23 cellular contexts compared by ENCODE assay signal in the genomic region with DNA sequence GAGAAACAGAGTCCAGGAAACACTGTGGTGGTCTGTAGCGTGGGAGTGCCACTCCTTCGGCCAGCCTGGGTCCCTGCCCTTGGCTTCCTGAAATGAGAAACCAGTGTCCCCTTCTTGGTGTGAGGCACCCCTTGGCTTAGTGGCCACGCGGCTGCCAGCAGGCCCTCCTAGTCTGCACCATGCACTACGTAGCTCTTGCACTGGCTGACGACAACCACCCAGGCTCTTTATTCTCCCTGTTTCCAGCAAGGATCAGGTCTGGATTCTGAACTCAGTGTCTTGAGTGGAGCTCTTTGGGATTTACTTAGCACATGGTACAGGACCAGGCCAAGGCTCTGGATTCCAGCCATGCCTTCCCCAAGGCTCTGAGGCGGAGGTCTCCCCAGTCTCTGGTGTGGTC. TPM values are rescaled to one million over a fixed set of nuclear protein-coding genes. Genes with fewer than 3 reads are reported as not detected.
DNase-seq lines count a peak whose midpoint lies in the region; ATAC-seq, FAIRE-seq and TF ChIP-seq lines count a peak whose summit lies in the region.
"Had no signal": no experiment of that assay in that cellular context is flagged by ENCODE, and none has a peak within 500 bp of the region (broad histone marks: within the 10 kb centered on the region; RNA-seq: fewer than 3 reads in every experiment).

No MANE protein-coding gene starts in this region.

- H2BK5ac ChIP-seq in H1 (ENCODE audit: low read depth, low read length): no peak overlapping the region

- no peaks in the 10 kb centered on the region for H3K23me2 ChIP-seq in H1 (ENCODE audit: low read depth, low read length)

- H3K27ac ChIP-seq in Panc1 (ENCODE audit: low read length) (no peak overlapping the region), H1 (ENCODE audit: low read depth, low read length) (no peak overlapping the region), osteoblast (ENCODE audit: low read depth, low read length) (no peak overlapping the region)

- no peak overlapping the region for H2BK120ac ChIP-seq in H1 (replicated peaks; ENCODE audit: low read depth, low read length)

- intact Hi-C loops in Panc1 (cut with micrococcal nuclease; ENCODE audit: unreplicated experiment) (no loop called here), posterior cingulate gyrus (cut with DNase I) (no loop called here)

- H3K14ac ChIP-seq in H1 (ENCODE audit: insufficient read length): no peak overlapping the region

- no peak overlapping the region for H2BK15ac ChIP-seq in H1 (ENCODE audit: low read length)

- CTCF ChIA-PET in Panc1 (lab: Charles Lee) (no interaction called here), H1 (lab: Charles Lee; ENCODE audit: partially characterized antibody) (interaction anchor here (0.7 to 3.3 kb wide), 5 partner anchors 9 to 133 kb away, joined by 3 to 17 read pairs (median 4); a partner anchor contains a TSS)

- POLR2A ChIA-PET in Panc1 (lab: Charles Lee) (no interaction called here), H1 (lab: Charles Lee; ENCODE audit: partially characterized antibody) (interaction anchor here (0.6 to 2.0 kb wide), 6 partner anchors 11 to 66 kb away, joined by 3 to 6 read pairs (median 4); a partner anchor contains a TSS)

- ATAC-seq in Panc1 (0 out of 2 replicates have a peak, but pooled peaks have one; percentile 31), GM19463 (IDR thresholded peaks at IDR 0.05; ENCODE audit: unreplicated experiment) (no peak), HG02981 (IDR thresholded peaks at IDR 0.05; ENCODE audit: unreplicated experiment) (no peak)
- ATAC-seq: HCT116 had no signal

- no peak for FAIRE-seq in H1 (lab: Jason Lieb, UNC)
- FAIRE-seq: GM12891, GM18507 had no signal

- no peak for TF ChIP-seq EP300 in H1 (IDR thresholded peaks at IDR 0.05; ENCODE audit: borderline replicate concordance in 1 of 2, low read depth in 2 of 2, low read length in 2 of 2)

- TF ChIP-seq POLR2A in H1 (IDR thresholded peaks at IDR 0.05; ENCODE audit: control extremely low read depth in 1 of 2, low read depth in 2 of 2, low read length in 2 of 2): no peak

- H3K4me3 ChIP-seq in Panc1 (ENCODE audit: low read depth in 2 of 2, low read length in 2 of 2): no peak overlapping the region
- H3K4me3 ChIP-seq in H1 (ENCODE audit: extremely low read depth in 1 of 4, insufficient read depth in 2 of 4, low read depth in 3 of 4, low read length in 4 of 4): no peak overlapping the region
- no peak overlapping the region for H3K4me3 ChIP-seq in osteoblast (ENCODE audit: insufficient read depth, low read length)

- no peaks in the 10 kb centered on the region for H3K79me1 ChIP-seq in H1 (ENCODE audit: low read depth, low read length)

- H2AK5ac ChIP-seq in H1 (ENCODE audit: low read depth, low read length): no peak overlapping the region

- H3K9me3 ChIP-seq in Panc1 (ENCODE audit: control insufficient read depth, insufficient read depth, low read depth, low read length): no peaks in the 10 kb centered on the region
- H3K9me3 ChIP-seq in H1 (ENCODE audit: insufficient read depth in 2 of 2, low read depth in 1 of 2, low read length in 1 of 2): no peaks in the 10 kb centered on the region
- no peaks in the 10 kb centered on the region for H3K9me3 ChIP-seq in osteoblast (ENCODE audit: low read depth, low read length)

- no peak for TF ChIP-seq RAD21 in H1 (IDR thresholded peaks at IDR 0.05 in 1 of 2, conservative IDR thresholded peaks at IDR 0.05 in 1 of 2; ENCODE audit: low read depth in 2 of 2, low read length in 2 of 2)

- no peak overlapping the region for H4K91ac ChIP-seq in H1 (replicated peaks; ENCODE audit: insufficient read length, low read length)

- H2BK12ac ChIP-seq in H1 (ENCODE audit: low read depth, low read length): peak overlapping the region; percentile 6; the same call in 1 of the 2 replicates

- H3K56ac ChIP-seq in H1 (replicated peaks; ENCODE audit: insufficient read length, low read depth, low read length): no peak overlapping the region

- no peaks in the 10 kb centered on the region for H3K79me2 ChIP-seq in H1 (ENCODE audit: control insufficient read depth in 1 of 2, insufficient read depth in 2 of 2, low read length in 2 of 2)
- no peaks in the 10 kb centered on the region for H3K79me2 ChIP-seq in osteoblast (ENCODE audit: insufficient read depth, low read length)

- H2AFZ ChIP-seq in H1 (ENCODE audit: low read length) (no peak overlapping the region), osteoblast (ENCODE audit: low read length) (no peak overlapping the region)

- WGBS in H1 (ENCODE audit: extremely low coverage in 1 of 2, insufficient coverage in 1 of 2, insufficient read length in 1 of 2, insufficient replicate concordance in 2 of 2, low coverage in 1 of 2, low lambda C conversion rate in 2 of 2, missing lambda C conversion rate in 1 of 2), 2 experiments: 91% methylated on average over 7 of the region's 7 CpGs; no CpG with 5 or more reads in 1 of the 2 experiments

- peaks cover 0 to 3% of the 10 kb centered on the region in 2 experiments for H4K20me1 ChIP-seq in H1 (replicated peaks in 1 of 2; ENCODE audit: control insufficient read depth in 1 of 2, insufficient read depth in 2 of 2, low read length in 2 of 2)
- H4K20me1 ChIP-seq in osteoblast (ENCODE audit: insufficient read depth, low read length): no peaks in the 10 kb centered on the region

- no peaks in the 10 kb centered on the region for H3K36me3 ChIP-seq in Panc1 (ENCODE audit: control insufficient read depth, insufficient read depth, low read length)
- H3K36me3 ChIP-seq in H1 (ENCODE audit: control insufficient read depth in 2 of 4, insufficient read depth in 4 of 4, low read length in 3 of 4): no peaks in the 10 kb centered on the region
- no peaks in the 10 kb centered on the region for H3K36me3 ChIP-seq in osteoblast (ENCODE audit: insufficient read depth, low read length)

- H3K23ac ChIP-seq in H1 (ENCODE audit: insufficient read length): no peak overlapping the region

- H3K18ac ChIP-seq in H1 (ENCODE audit: extremely low read depth, low read length): no peak overlapping the region

- no peak overlapping the region for H3K4ac ChIP-seq in H1 (replicated peaks; ENCODE audit: insufficient read length, low read depth, low read length)

- H2BK20ac ChIP-seq in H1 (ENCODE audit: low read length): no peak overlapping the region

- DNase-seq in Panc1 (ENCODE audit: low read depth, low spot score) (no peak), H1 (ENCODE audit: low read depth in 1 of 2, low spot score in 2 of 2) (no peak), osteoblast (ENCODE audit: insufficient read length, low spot score, missing footprints) (peak; percentile 83), posterior cingulate gyrus (no peak)
- DNase-seq: C1 segment of cervical spinal cord, Calu3, COR-L47, DMS53, DMS79 treated with DMSO at 0.1 percent for 48 hours, GF-D8, GOT3, H9 had no signal

- H4K5ac ChIP-seq in H1 (ENCODE audit: insufficient read length, low read depth, low read length): no peak overlapping the region

- TF ChIP-seq CTCF in Panc1 (IDR thresholded peaks at IDR 0.05) (no peak), H1 (IDR thresholded peaks at IDR 0.05; ENCODE audit: control extremely low read depth in 1 of 3, insufficient read depth in 1 of 3, low read depth in 1 of 3, low read length in 3 of 3) (no peak), osteoblast (IDR thresholded peaks at IDR 0.05; ENCODE audit: extremely low read depth, low read depth, low read length) (no peak)

- in situ Hi-C loops in Panc1 (cut with HindIII; ENCODE audit: low pct_unique_long_range_greater_than_20kb, low sequenced_read_pairs): no loop called here

- no TSS peak for BruUV-seq in Panc1 (replicated peaks; lab: Mats Ljungman, UMichigan)

- no peaks in the 10 kb centered on the region for H3K4me1 ChIP-seq in Panc1 (ENCODE audit: control insufficient read depth, insufficient read depth, low read length)
- no peaks in the 10 kb centered on the region; a peak in 1 of 7 replicates for H3K4me1 ChIP-seq in H1 (replicated peaks in 1 of 4; ENCODE audit: control insufficient read depth in 3 of 4, insufficient read depth in 4 of 4, low read length in 3 of 4)
- no peaks in the 10 kb centered on the region for H3K4me1 ChIP-seq in osteoblast (ENCODE audit: insufficient read depth, low read length)

- H3K9ac ChIP-seq in H1 (replicated peaks in 1 of 4; ENCODE audit: extremely low read depth in 1 of 4, low read depth in 3 of 4, low read length in 3 of 4): no peak overlapping the region

- H3K27me3 ChIP-seq in Panc1 (ENCODE audit: control insufficient read depth, insufficient read depth, low read length): no peaks in the 10 kb centered on the region
- no peaks in the 10 kb centered on the region; a peak in 1 of 7 replicates for H3K27me3 ChIP-seq in H1 (replicated peaks in 1 of 4; ENCODE audit: control insufficient read depth in 3 of 4, extremely low read depth in 1 of 4, insufficient read depth in 3 of 4, low read length in 3 of 4)
- no peaks in the 10 kb centered on the region for H3K27me3 ChIP-seq in osteoblast (ENCODE audit: insufficient read depth, low read length)

- H3K4me2 ChIP-seq in H1 (ENCODE audit: insufficient read depth in 1 of 2, low read depth in 2 of 2, low read length in 2 of 2) (no peak overlapping the region), osteoblast (ENCODE audit: insufficient read depth, low read length) (no peak overlapping the region)

- no peak overlapping the region for H4K8ac ChIP-seq in H1 (ENCODE audit: extremely low read depth, insufficient read depth, low read length)

RNA-seq across cellular contexts. Expression of a gene that starts 1.1 kb away (rescaled TPM):
- total RNA-seq in Panc1 (2021; ENCODE audit: unreplicated experiment): not detected
- not detected for polyA plus RNA-seq in Panc1 (2012; ENCODE audit: insufficient read length)
- not detected in 2 replicates for total RNA-seq in H1 (2021; fragmentation: NEBNext Ultra II Directional; extraction: Animal tissue kit (Norgen Biotek cat#: 25700))
- 0.02 TPM in 1 of 2 replicates, not detected in the other for polyA plus RNA-seq in H1 (2011; rRNA removed)
- polyA plus RNA-seq in H1 (2011; cell fraction: cytosol; rRNA removed): not detected
- 0.03 TPM for polyA plus RNA-seq in H1 (2011; cell fraction: nucleus; rRNA removed)
- polyA plus RNA-seq in H1 (2012, experiment 1 of 2): 0.04 TPM in 2 of 4 replicates, not detected in the others
- polyA plus RNA-seq in H1 (2012, experiment 2 of 2): not detected
- polyA plus RNA-seq in H1 (2013, experiment 1 of 2): not detected
- polyA plus RNA-seq in H1 (2013, experiment 2 of 2): not detected
- not detected in 2 replicates for polyA minus RNA-seq in H1 (2011; rRNA and poly(A)+ RNA removed)
- polyA minus RNA-seq in H1 (2011; cell fraction: cytosol; rRNA and poly(A)+ RNA removed): not detected
- polyA minus RNA-seq in H1 (2011; cell fraction: nucleus; rRNA and poly(A)+ RNA removed): not detected
- not detected in 2 replicates for total RNA-seq in osteoblast
- total RNA-seq: A172; A673; Calu3; CD4-positive, alpha-beta memory T cell; Daoy; G401; H9 had no signal
- polyA plus RNA-seq: BJ; CD4-positive, alpha-beta memory T cell had no signal

RNA-seq across cellular contexts. Expression of a gene that starts 2.1 kb away (rescaled TPM):
- total RNA-seq in Panc1 (2021; ENCODE audit: unreplicated experiment) (not detected), osteoblast (not detected in 2 replicates)
- polyA plus RNA-seq in Panc1 (2012; ENCODE audit: insufficient read length): not detected
- total RNA-seq in H1 (2021; fragmentation: NEBNext Ultra II Directional; extraction: Animal tissue kit (Norgen Biotek cat#: 25700)): not detected in 2 replicates
- 0.03 and 0.17 TPM in 2 replicates for polyA plus RNA-seq in H1 (2011; rRNA removed)
- 0.08 TPM for polyA plus RNA-seq in H1 (2011; cell fraction: cytosol; rRNA removed)
- 0.50 TPM for polyA plus RNA-seq in H1 (2011; cell fraction: nucleus; rRNA removed)
- 0.22 TPM in 1 of 4 replicates, not detected in the others for polyA plus RNA-seq in H1 (2012, experiment 1 of 2)
- polyA plus RNA-seq in H1 (2012, experiment 2 of 2): not detected
- 0.02 TPM for polyA plus RNA-seq in H1 (2013, experiment 1 of 2)
- polyA plus RNA-seq in H1 (2013, experiment 2 of 2): 0.07 TPM
- not detected in 2 replicates for polyA minus RNA-seq in H1 (2011; rRNA and poly(A)+ RNA removed)
- polyA minus RNA-seq in H1 (2011; cell fraction: cytosol; rRNA and poly(A)+ RNA removed): not detected
- polyA minus RNA-seq in H1 (2011; cell fraction: nucleus; rRNA and poly(A)+ RNA removed): not detected
- total RNA-seq: A172; Calu3; CD4-positive, alpha-beta memory T cell; Daoy; G401; H9 had no signal
- polyA plus RNA-seq: BJ; CD4-positive, alpha-beta memory T cell had no signal

RNA-seq across cellular contexts. Expression of a gene that starts 7.4 kb away (rescaled TPM):
- total RNA-seq in Panc1 (2021; ENCODE audit: unreplicated experiment) (not detected), osteoblast (not detected in 2 replicates)
- not detected for polyA plus RNA-seq in Panc1 (2012; ENCODE audit: insufficient read length)
- not detected in 2 replicates for total RNA-seq in H1 (2021; fragmentation: NEBNext Ultra II Directional; extraction: Animal tissue kit (Norgen Biotek cat#: 25700))
- polyA plus RNA-seq in H1 (2011; rRNA removed): 0.09 TPM in 1 of 2 replicates, not detected in the other
- not detected for polyA plus RNA-seq in H1 (2011; cell fraction: cytosol; rRNA removed)
- 0.90 TPM for polyA plus RNA-seq in H1 (2011; cell fraction: nucleus; rRNA removed)
- polyA plus RNA-seq in H1 (2012, experiment 1 of 2): 0.27 TPM in 1 of 4 replicates, not detected in the others
- not detected for polyA plus RNA-seq in H1 (2012, experiment 2 of 2)
- 0.06 TPM for polyA plus RNA-seq in H1 (2013, experiment 1 of 2)
- polyA plus RNA-seq in H1 (2013, experiment 2 of 2): 0.06 TPM
- not detected in 2 replicates for polyA minus RNA-seq in H1 (2011; rRNA and poly(A)+ RNA removed)
- not detected for polyA minus RNA-seq in H1 (2011; cell fraction: cytosol; rRNA and poly(A)+ RNA removed)
- polyA minus RNA-seq in H1 (2011; cell fraction: nucleus; rRNA and poly(A)+ RNA removed): not detected
- total RNA-seq: A172; Calu3; CD4-positive, alpha-beta memory T cell; Daoy; G401 had no signal
- polyA plus RNA-seq: BJ; CD4-positive, alpha-beta memory T cell had no signal

RNA-seq across cellular contexts. Expression of a gene that starts 7.7 kb away (rescaled TPM):
- total RNA-seq in Panc1 (2021; ENCODE audit: unreplicated experiment): 8.5 TPM
- 11.3 TPM for polyA plus RNA-seq in Panc1 (2012; ENCODE audit: insufficient read length)
- 11.2 and 12.2 TPM in 2 replicates for total RNA-seq in H1 (2021; fragmentation: NEBNext Ultra II Directional; extraction: Animal tissue kit (Norgen Biotek cat#: 25700))
- polyA plus RNA-seq in H1 (2011; rRNA removed): 10.2 and 14.9 TPM in 2 replicates
- polyA plus RNA-seq in H1 (2011; cell fraction: cytosol; rRNA removed): 9.9 TPM
- polyA plus RNA-seq in H1 (2011; cell fraction: nucleus; rRNA removed): 11.9 TPM
- 7.1 to 9.5 TPM (median 9.0 TPM) in 4 replicates for polyA plus RNA-seq in H1 (2012, experiment 1 of 2)
- 13.0 TPM for polyA plus RNA-seq in H1 (2012, experiment 2 of 2)
- polyA plus RNA-seq in H1 (2013, experiment 1 of 2): 7.9 TPM
- polyA plus RNA-seq in H1 (2013, experiment 2 of 2): 7.6 TPM
- 5.4 and 6.3 TPM in 2 replicates for polyA minus RNA-seq in H1 (2011; rRNA and poly(A)+ RNA removed)
- polyA minus RNA-seq in H1 (2011; cell fraction: cytosol; rRNA and poly(A)+ RNA removed): 5.1 TPM
- 8.3 TPM for polyA minus RNA-seq in H1 (2011; cell fraction: nucleus; rRNA and poly(A)+ RNA removed)
- 1.2 and 1.8 TPM in 2 replicates for total RNA-seq in osteoblast

RNA-seq across cellular contexts. Expression of a gene that starts 11.8 kb away (rescaled TPM):
- total RNA-seq in Panc1 (2021; ENCODE audit: unreplicated experiment): 4.4 TPM
- 11.0 TPM for polyA plus RNA-seq in Panc1 (2012; ENCODE audit: insufficient read length)
- total RNA-seq in H1 (2021; fragmentation: NEBNext Ultra II Directional; extraction: Animal tissue kit (Norgen Biotek cat#: 25700)): 11.8 and 15.0 TPM in 2 replicates
- polyA plus RNA-seq in H1 (2011; rRNA removed): 26.1 and 42.0 TPM in 2 replicates
- 24.3 TPM for polyA plus RNA-seq in H1 (2011; cell fraction: cytosol; rRNA removed)
- 47.1 TPM for polyA plus RNA-seq in H1 (2011; cell fraction: nucleus; rRNA removed)
- 16.8 to 26.7 TPM (median 19.8 TPM) in 4 replicates for polyA plus RNA-seq in H1 (2012, experiment 1 of 2)
- polyA plus RNA-seq in H1 (2012, experiment 2 of 2): 17.9 TPM
- 11.8 TPM for polyA plus RNA-seq in H1 (2013, experiment 1 of 2)
- polyA plus RNA-seq in H1 (2013, experiment 2 of 2): 11.9 TPM
- 15.9 and 22.0 TPM in 2 replicates for polyA minus RNA-seq in H1 (2011; rRNA and poly(A)+ RNA removed)
- polyA minus RNA-seq in H1 (2011; cell fraction: cytosol; rRNA and poly(A)+ RNA removed): 11.2 TPM
- 15.4 TPM for polyA minus RNA-seq in H1 (2011; cell fraction: nucleus; rRNA and poly(A)+ RNA removed)
- total RNA-seq in osteoblast: 0.29 and 0.36 TPM in 2 replicates
- total RNA-seq: A172 had no signal
